Comparison of ENCODE assay signal across 8 cellular contexts in genomic region chr5:4941957-4942830, GRCh38.
A peak's percentile ranks its signal among the peaks of the same experiment; 100 is the strongest.
DNase-seq lines count a peak whose midpoint lies in the region; ATAC-seq, FAIRE-seq and TF ChIP-seq lines count a peak whose summit lies in the region.

No MANE protein-coding gene starts in this region.

- TF ChIP-seq POLR2A in IMR-90 (IDR thresholded peaks at IDR 0.05; ENCODE audit: low read depth, low read length) (no peak), H1 (IDR thresholded peaks at IDR 0.05; ENCODE audit: control extremely low read depth in 1 of 2, low read depth in 2 of 2, low read length in 2 of 2) (no peak)

- peaks cover 0 to 8% (median 2%) of the 10 kb centered on the region in 5 donors for H3K9me3 Mint-ChIP-seq in CD8-positive, alpha-beta memory T cell

- H3K4me1 ChIP-seq in IMR-90 (ENCODE audit: control insufficient read depth, insufficient read depth, low read length) (no peaks in the 10 kb centered on the region), H1 (replicated peaks in 1 of 4; ENCODE audit: control insufficient read depth in 3 of 4, insufficient read depth in 4 of 4, low read length in 3 of 4) (peaks cover 0 to 5% (median 4%) of the 10 kb centered on the region in 4 experiments; a peak in 5 of 7 replicates), trophoblast cell (ENCODE audit: control insufficient read depth in 1 of 2, insufficient read depth in 2 of 2, low read length in 2 of 2) (no peaks in the 10 kb centered on the region)
- no peaks in the 10 kb centered on the region for H3K4me1 ChIP-seq in CD8-positive, alpha-beta memory T cell (ENCODE audit: insufficient read depth, low read length)

- H4K12ac ChIP-seq in trophoblast cell (ENCODE audit: low read depth, low read length) = no peak overlapping the region

- H3K79me2 ChIP-seq in H1 (ENCODE audit: control insufficient read depth in 1 of 2, insufficient read depth in 2 of 2, low read length in 2 of 2) (no peaks in the 10 kb centered on the region), trophoblast cell (ENCODE audit: control insufficient read depth, insufficient read depth, low read length, poor library complexity) (no peaks in the 10 kb centered on the region)

- H3K4me1 Mint-ChIP-seq in CD8-positive, alpha-beta memory T cell = no peaks in the 10 kb centered on the region

- H4K8ac ChIP-seq in IMR-90 (ENCODE audit: low read depth in 2 of 2, low read length in 2 of 2) = no peak overlapping the region
- H4K8ac ChIP-seq in H1 (ENCODE audit: extremely low read depth, insufficient read depth, low read length) = peak overlapping the region; percentile 68; the same call in 1 of the 2 replicates
- H4K8ac ChIP-seq in trophoblast cell (ENCODE audit: low read depth, low read length) = no peak overlapping the region

- no peak overlapping the region for H2AK9ac ChIP-seq in IMR-90 (replicated peaks; ENCODE audit: low read depth, low read length, poor library complexity)

- H4K20me1 ChIP-seq in IMR-90 (ENCODE audit: insufficient read depth, low read length) = no peaks in the 10 kb centered on the region
- H4K20me1 ChIP-seq in H1 (replicated peaks in 1 of 2; ENCODE audit: control insufficient read depth in 1 of 2, insufficient read depth in 2 of 2, low read length in 2 of 2) = no peaks in the 10 kb centered on the region

- H3K23me2 ChIP-seq in H1 (ENCODE audit: low read depth, low read length) = no peaks in the 10 kb centered on the region

- no peak for FAIRE-seq in H1 (lab: Jason Lieb, UNC)

- no peak overlapping the region for H3K23ac ChIP-seq in IMR-90 (ENCODE audit: low read depth, low read length)
- no peak overlapping the region for H3K23ac ChIP-seq in H1 (ENCODE audit: insufficient read length)
- H3K23ac ChIP-seq in trophoblast cell (ENCODE audit: low read length) = no peak overlapping the region

- no peak overlapping the region for H3K27ac ChIP-seq in IMR-90 (ENCODE audit: insufficient read depth, low read length)
- H3K27ac ChIP-seq in H1 (ENCODE audit: low read depth, low read length) = no peak overlapping the region
- no peak overlapping the region for H3K27ac ChIP-seq in trophoblast cell (ENCODE audit: low read depth, low read length)
- no peak overlapping the region for H3K27ac ChIP-seq in CD8-positive, alpha-beta memory T cell (ENCODE audit: low read depth, low read length)

- no peak overlapping the region for H3K4me3 ChIP-seq in IMR-90 (ENCODE audit: insufficient read depth, low read depth, low read length)
- no peak overlapping the region for H3K4me3 ChIP-seq in H1 (ENCODE audit: extremely low read depth in 1 of 4, insufficient read depth in 2 of 4, low read depth in 3 of 4, low read length in 4 of 4)
- no peak overlapping the region for H3K4me3 ChIP-seq in trophoblast cell (ENCODE audit: low read depth, low read length)
- H3K4me3 ChIP-seq in CD8-positive, alpha-beta memory T cell (ENCODE audit: low read length) = no peak overlapping the region

- H3K27me3 ChIP-seq in IMR-90 (ENCODE audit: control insufficient read depth, insufficient read depth, low read length) (no peaks in the 10 kb centered on the region), H1 (replicated peaks in 1 of 4; ENCODE audit: control insufficient read depth in 3 of 4, extremely low read depth in 1 of 4, insufficient read depth in 3 of 4, low read length in 3 of 4) (no peaks in the 10 kb centered on the region), trophoblast cell (ENCODE audit: insufficient read depth, low read length) (no peaks in the 10 kb centered on the region)
- H3K27me3 ChIP-seq in CD8-positive, alpha-beta memory T cell (ENCODE audit: insufficient read depth, low read length, poor library complexity, severe bottlenecking) = no peaks in the 10 kb centered on the region

- no peak overlapping the region for H4K5ac ChIP-seq in IMR-90 (ENCODE audit: low read depth, low read length)
- no peak overlapping the region for H4K5ac ChIP-seq in H1 (ENCODE audit: insufficient read length, low read depth, low read length)

- no peak overlapping the region for H2AK5ac ChIP-seq in IMR-90 (ENCODE audit: low read depth, low read length)
- H2AK5ac ChIP-seq in H1 (ENCODE audit: low read depth, low read length) = no peak overlapping the region
- H2AK5ac ChIP-seq in trophoblast cell (ENCODE audit: low read length) = no peak overlapping the region

- dilution Hi-C loops in IMR-90 (cut with HindIII; ENCODE audit: low sequenced_read_pairs, unreplicated experiment) = no loop called here

- H2AFZ ChIP-seq in IMR-90 (replicated peaks; ENCODE audit: low read length, poor library complexity) = no peak overlapping the region
- H2AFZ ChIP-seq in H1 (ENCODE audit: low read length) = peak overlapping the region; percentile 88
- peak overlapping the region; percentile 59 for H2AFZ ChIP-seq in trophoblast cell (ENCODE audit: insufficient read depth, low read length, poor library complexity)

- no peaks in the 10 kb centered on the region for H3K36me3 ChIP-seq in IMR-90 (ENCODE audit: control insufficient read depth, insufficient read depth, low read length)
- H3K36me3 ChIP-seq in H1 (ENCODE audit: control insufficient read depth in 2 of 4, insufficient read depth in 4 of 4, low read length in 3 of 4) = no peaks in the 10 kb centered on the region
- no peaks in the 10 kb centered on the region for H3K36me3 ChIP-seq in trophoblast cell (ENCODE audit: control insufficient read depth in 1 of 2, insufficient read depth in 2 of 2, low read length in 2 of 2)
- H3K36me3 ChIP-seq in CD8-positive, alpha-beta memory T cell (ENCODE audit: insufficient read depth, low read length) = no peaks in the 10 kb centered on the region

- H3K4me3 Mint-ChIP-seq in CD8-positive, alpha-beta memory T cell = no peak overlapping the region

- WGBS in IMR-90 (ENCODE audit: extremely low coverage in 2 of 2, insufficient read length in 1 of 2), 2 experiments = 51% methylated on average over 8 of the region's 33 CpGs; no CpG with 5 or more reads in 1 of the 2 experiments
- 50% methylated on average over 32 of the region's 33 CpGs; no CpG with 5 or more reads in 1 of the 2 experiments for WGBS in H1 (ENCODE audit: extremely low coverage in 1 of 2, insufficient coverage in 1 of 2, insufficient read length in 1 of 2, insufficient replicate concordance in 2 of 2, low coverage in 1 of 2, low lambda C conversion rate in 2 of 2, missing lambda C conversion rate in 1 of 2), 2 experiments
- WGBS in trophoblast cell (ENCODE audit: extremely low coverage, insufficient coverage, insufficient read length) = no CpG with 5 or more reads among the region's 33 CpGs

- H3K9ac ChIP-seq in IMR-90 (ENCODE audit: low read depth, low read length) = no peak overlapping the region
- H3K9ac ChIP-seq in H1 (replicated peaks in 1 of 4; ENCODE audit: extremely low read depth in 1 of 4, low read depth in 3 of 4, low read length in 3 of 4) = no peak overlapping the region
- H3K9ac ChIP-seq in trophoblast cell (ENCODE audit: low read length) = no peak overlapping the region

- peak; percentile 32 for DNase-seq in activated CD4-positive, CD25-positive, alpha-beta regulatory T cell treated with anti-CD3 and anti-CD28 coated beads, Interleukin-2, amount 50 U/mL, for 72 hours
- DNase-seq in activated CD4-positive, CD25-positive, alpha-beta regulatory T cell (lab: John Stamatoyannopoulos, UW) = no peak
- DNase-seq in IMR-90 (no peak), H1 (ENCODE audit: low read depth in 1 of 2, low spot score in 2 of 2) (peak in 1 of 2 experiments; percentile 90), trophoblast cell (peak in 1 of 2 donors; percentile 29), AML-193 (lab: John Stamatoyannopoulos, UW) (no peak), SKM-1 (lab: John Stamatoyannopoulos, UW; ENCODE audit: unreplicated experiment) (no peak)
- DNase-seq in CD8-positive, alpha-beta memory T cell = no peak

- H3K56ac ChIP-seq in IMR-90 (ENCODE audit: extremely low read depth, insufficient read depth, low read length) (no peak overlapping the region), H1 (replicated peaks; ENCODE audit: insufficient read length, low read depth, low read length) (no peak overlapping the region)

- in situ Hi-C loops in IMR-90 (cut with MboI; ENCODE audit: low sequenced_read_pairs) = no loop called here

- H3K79me1 ChIP-seq in IMR-90 (ENCODE audit: low read depth in 1 of 2, low read length in 2 of 2) (no peaks in the 10 kb centered on the region), H1 (ENCODE audit: low read depth, low read length) (no peaks in the 10 kb centered on the region), trophoblast cell (ENCODE audit: low read length) (no peaks in the 10 kb centered on the region)

- no peak overlapping the region for H2BK120ac ChIP-seq in IMR-90 (ENCODE audit: low read depth, low read length)
- no peak overlapping the region for H2BK120ac ChIP-seq in H1 (replicated peaks; ENCODE audit: low read depth, low read length)
- no peak overlapping the region for H2BK120ac ChIP-seq in trophoblast cell (ENCODE audit: insufficient read depth, low read length, poor library complexity)

- peaks cover 0 to 2% of the 10 kb centered on the region in 2 donors for H3K27me3 Mint-ChIP-seq in CD8-positive, alpha-beta memory T cell

- no peak for ATAC-seq in IMR-90 (ENCODE audit: low read depth)

- H2BK15ac ChIP-seq in IMR-90 (ENCODE audit: low read depth, low read length) (no peak overlapping the region), H1 (ENCODE audit: low read length) (no peak overlapping the region)

- POLR2A ChIA-PET in IMR-90 (lab: Charles Lee; ENCODE audit: unreplicated experiment) = no interaction called here
- POLR2A ChIA-PET in H1 (lab: Charles Lee; ENCODE audit: partially characterized antibody) = interaction anchor here (1.1 kb wide), 1 partner anchor 14 kb away, joined by 3 read pairs; no protein-coding TSS in a partner anchor
- POLR2A ChIA-PET in CD8-positive, alpha-beta memory T cell (lab: Charles Lee) = no interaction called here

- no peak overlapping the region for H3K18ac ChIP-seq in IMR-90 (ENCODE audit: low read depth, low read length)
- H3K18ac ChIP-seq in H1 (ENCODE audit: extremely low read depth, low read length) = no peak overlapping the region
- H3K18ac ChIP-seq in trophoblast cell (ENCODE audit: low read length) = no peak overlapping the region

- no peak overlapping the region for H2BK5ac ChIP-seq in IMR-90 (ENCODE audit: low read depth, low read length, poor library complexity, severe bottlenecking)
- no peak overlapping the region for H2BK5ac ChIP-seq in H1 (ENCODE audit: low read depth, low read length)
- H2BK5ac ChIP-seq in trophoblast cell (ENCODE audit: low read depth, low read length, poor library complexity) = no peak overlapping the region

- intact Hi-C loops in IMR-90 (cut with micrococcal nuclease) = no loop called here

- no peak overlapping the region for H3K14ac ChIP-seq in IMR-90 (replicated peaks; ENCODE audit: low read depth, low read length)
- no peak overlapping the region for H3K14ac ChIP-seq in H1 (ENCODE audit: insufficient read length)
- H3K14ac ChIP-seq in trophoblast cell (ENCODE audit: low read length) = no peak overlapping the region

- H3K4me2 ChIP-seq in IMR-90 (ENCODE audit: low read depth, low read length) (no peak overlapping the region), H1 (ENCODE audit: insufficient read depth in 1 of 2, low read depth in 2 of 2, low read length in 2 of 2) (no peak overlapping the region), trophoblast cell (ENCODE audit: low read length) (no peak overlapping the region)

- H3K9me1 ChIP-seq in IMR-90 (ENCODE audit: insufficient read depth, low read length) = no peaks in the 10 kb centered on the region

- H3K36me3 Mint-ChIP-seq in CD8-positive, alpha-beta memory T cell = no peaks in the 10 kb centered on the region

- no peak overlapping the region for H4K91ac ChIP-seq in IMR-90 (ENCODE audit: insufficient read depth, low read depth, low read length)
- H4K91ac ChIP-seq in H1 (replicated peaks; ENCODE audit: insufficient read length, low read length) = no peak overlapping the region
- H4K91ac ChIP-seq in trophoblast cell (ENCODE audit: low read depth, low read length) = no peak overlapping the region

- TF ChIP-seq RAD21 in IMR-90 (IDR thresholded peaks at IDR 0.05; ENCODE audit: low read length) (no peak), H1 (IDR thresholded peaks at IDR 0.05 in 1 of 2, conservative IDR thresholded peaks at IDR 0.05 in 1 of 2; ENCODE audit: low read depth in 2 of 2, low read length in 2 of 2) (peak; percentile 70 to 80)

- TF ChIP-seq CTCF in IMR-90 (conservative IDR thresholded peaks at IDR 0.05; ENCODE audit: low read depth, low read length) = 0 out of 2 replicates have a peak, but pooled peaks have one; percentile 13
- peak; percentile 72 to 91 (median 87) for TF ChIP-seq CTCF in H1 (IDR thresholded peaks at IDR 0.05; ENCODE audit: control extremely low read depth in 1 of 3, insufficient read depth in 1 of 3, low read depth in 1 of 3, low read length in 3 of 3)

- H3K9me3 ChIP-seq in IMR-90 (ENCODE audit: control insufficient read depth, insufficient read depth, low read length) (peaks cover 20% of the 10 kb centered on the region), H1 (ENCODE audit: insufficient read depth in 2 of 2, low read depth in 1 of 2, low read length in 1 of 2) (no peaks in the 10 kb centered on the region), trophoblast cell (ENCODE audit: insufficient read depth, low read depth, low read length) (no peaks in the 10 kb centered on the region)
- no peaks in the 10 kb centered on the region for H3K9me3 ChIP-seq in CD8-positive, alpha-beta memory T cell (ENCODE audit: low read length)

- H2BK12ac ChIP-seq in H1 (ENCODE audit: low read depth, low read length) (no peak overlapping the region), trophoblast cell (ENCODE audit: low read length) (no peak overlapping the region)

- H3K27ac Mint-ChIP-seq in CD8-positive, alpha-beta memory T cell = no peak overlapping the region

- BruUV-seq in IMR-90 (replicated peaks; lab: Mats Ljungman, UMichigan) = no TSS peak

- no peak overlapping the region for H3K4ac ChIP-seq in IMR-90 (ENCODE audit: low read depth, low read length)
- H3K4ac ChIP-seq in H1 (replicated peaks; ENCODE audit: insufficient read length, low read depth, low read length) = no peak overlapping the region
- H3K4ac ChIP-seq in trophoblast cell (ENCODE audit: low read depth, low read length) = no peak overlapping the region

- H2BK20ac ChIP-seq in IMR-90 (ENCODE audit: low read depth, low read length) (no peak overlapping the region), H1 (ENCODE audit: low read length) (no peak overlapping the region)

- no peak for TF ChIP-seq EP300 in H1 (IDR thresholded peaks at IDR 0.05; ENCODE audit: borderline replicate concordance in 1 of 2, low read depth in 2 of 2, low read length in 2 of 2)

- CTCF ChIA-PET in IMR-90 (lab: Yijun Ruan, JAX) = no interaction called here
- CTCF ChIA-PET in H1 (lab: Charles Lee; ENCODE audit: partially characterized antibody) = interaction anchor here (0.6 to 3.2 kb wide), 37 partner anchors 8 to 476 kb away, joined by 3 to 30 read pairs (median 4); no protein-coding TSS in a partner anchor
- CTCF ChIA-PET in CD8-positive, alpha-beta memory T cell (lab: Charles Lee) = no interaction called here
